ENCODE assay signal across 8 cellular contexts in the genomic region with DNA sequence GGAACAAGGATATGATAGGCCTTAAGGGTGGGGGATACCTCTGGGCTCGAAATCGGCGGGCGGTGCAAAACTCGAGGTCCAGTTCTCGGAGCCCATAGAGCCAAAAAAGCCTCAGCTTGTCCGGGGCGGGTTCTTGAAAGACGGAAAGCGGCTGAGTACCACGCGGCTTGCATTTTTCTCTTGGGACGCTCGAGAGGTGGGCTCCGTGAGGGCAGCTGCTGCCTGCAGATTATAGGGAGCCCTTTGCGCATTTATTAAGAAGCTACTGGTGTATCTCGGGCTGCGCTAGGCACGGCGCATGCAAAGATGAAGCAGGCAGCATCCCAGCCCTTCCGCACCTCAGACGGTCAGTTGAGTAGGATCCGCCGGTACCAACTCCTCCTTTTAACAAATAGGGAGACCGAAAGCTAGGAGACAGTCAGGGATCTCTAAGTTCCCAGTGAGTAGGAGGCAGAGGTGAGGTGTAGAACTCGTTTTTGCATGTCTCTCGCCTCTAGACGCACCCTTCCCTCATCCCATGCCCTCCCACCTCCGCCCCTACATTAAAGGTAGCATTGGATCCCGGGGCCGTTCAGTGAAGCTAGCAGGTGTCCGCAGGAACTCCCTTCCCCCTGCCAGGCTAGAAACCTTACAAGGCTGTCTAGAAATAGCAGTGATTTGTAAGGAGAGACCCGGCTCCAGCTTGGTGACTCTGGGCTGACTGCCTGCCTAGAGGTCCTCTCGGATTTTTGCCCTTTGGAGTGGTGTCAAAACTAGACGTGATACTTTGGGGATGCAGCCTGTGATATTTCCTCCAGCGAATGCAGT. TPM values are rescaled to one million over a fixed set of nuclear protein-coding genes. Genes with fewer than 3 reads are reported as not detected.
A peak's percentile ranks its signal among the peaks of the same experiment; 100 is the strongest.
DNase-seq lines count a peak whose midpoint lies in the region; ATAC-seq and TF ChIP-seq lines count a peak whose summit lies in the region.

No MANE protein-coding gene starts in this region.

- peaks cover 71% of the 10 kb centered on the region for H3K79me2 ChIP-seq in PC-3 (ENCODE audit: low read length)

- TF ChIP-seq CTCF in GM13977 (IDR thresholded peaks at IDR 0.05; ENCODE audit: extremely low read depth, insufficient read depth, missing control alignments) (no peak), PC-3 (conservative IDR thresholded peaks at IDR 0.05; ENCODE audit: low read depth, low read length) (no peak), astrocyte of the cerebellum (IDR thresholded peaks at IDR 0.05; ENCODE audit: low read depth, low read length, missing control alignments) (no peak), GM10248 (IDR thresholded peaks at IDR 0.05; ENCODE audit: control extremely low read depth, extremely low read depth, low read depth, missing control alignments) (no peak)

- H3K9me2 ChIP-seq in PC-3 (replicated peaks; ENCODE audit: low read length), result no peaks in the 10 kb centered on the region

- H4K20me1 ChIP-seq in PC-3 (ENCODE audit: low read length), result peaks cover 50% of the 10 kb centered on the region

- DNase-seq in GM13977 (ENCODE audit: low spot score), result peak; percentile 20
- DNase-seq in PC-3, result no peak
- DNase-seq in astrocyte of the cerebellum (ENCODE audit: low read depth), result no peak
- no peak for DNase-seq in GM10248 (ENCODE audit: extremely low spot score)
- no peak for DNase-seq in DMS79 treated with DMSO at 0.1 percent for 48 hours (lab: John Stamatoyannopoulos, UW)

- no peak overlapping the region for H2AFZ ChIP-seq in PC-3 (ENCODE audit: low read length)

- H3K9me3 ChIP-seq in PC-3 (ENCODE audit: low read length) (no peaks in the 10 kb centered on the region), iPS-18c (ENCODE audit: control insufficient read depth, insufficient read depth, low read length) (no peaks in the 10 kb centered on the region), skeletal muscle satellite cell (replicated peaks; ENCODE audit: low read length) (no peaks in the 10 kb centered on the region)

- peak overlapping the region; percentile 98 for H3K9ac ChIP-seq in PC-3 (ENCODE audit: low read length)
- peak overlapping the region; percentile 99 for H3K9ac ChIP-seq in skeletal muscle satellite cell (ENCODE audit: low read depth, low read length)

- H3K4me2 ChIP-seq in PC-3 (ENCODE audit: low read length) (peak overlapping the region; percentile 94), skeletal muscle satellite cell (ENCODE audit: low read length) (peak overlapping the region; percentile 92)

- in situ Hi-C loops in GM13977 (cut with MboI; ENCODE audit: low pct_unique_long_range_greater_than_20kb, low sequenced_read_pairs, unreplicated experiment), result no loop called here
- in situ Hi-C loops in astrocyte of the cerebellum (cut with HindIII; ENCODE audit: low sequenced_read_pairs), result no loop called here

- H3K27me3 ChIP-seq in PC-3 (ENCODE audit: low read length) (no peaks in the 10 kb centered on the region), skeletal muscle satellite cell (ENCODE audit: control insufficient read depth, insufficient read depth, low read length) (no peaks in the 10 kb centered on the region)

- POLR2A ChIA-PET in PC-3 (lab: Charles Lee; ENCODE audit: unreplicated experiment) (interaction anchor here (0.6 to 1.4 kb wide), 7 partner anchors 11 to 219 kb away, joined by 3 to 28 read pairs (median 5); a partner anchor contains a TSS), GM10248 (lab: Yijun Ruan, JAX) (interaction anchor here (0.8 to 3.4 kb wide), 10 partner anchors 10 to 238 kb away, joined by 3 to 41 read pairs (median 4); a partner anchor contains a TSS)

- H3K36me3 ChIP-seq in PC-3 (ENCODE audit: low read depth, low read length) (peaks cover 45% of the 10 kb centered on the region), skeletal muscle satellite cell (ENCODE audit: insufficient read depth, low read length) (peaks cover 48% of the 10 kb centered on the region)

- peak overlapping the region; percentile 82 for H3K27ac ChIP-seq in PC-3 (ENCODE audit: low read length)

- intact Hi-C loops in PC-3 (cut with micrococcal nuclease), result loop anchor here (1.0 to 5.0 kb wide), 2 partner anchors 11 to 43 kb away; no protein-coding TSS in a partner anchor

- peaks cover 22% of the 10 kb centered on the region for H3K4me1 ChIP-seq in PC-3 (ENCODE audit: insufficient read depth, low read length)
- peaks cover 47% of the 10 kb centered on the region for H3K4me1 ChIP-seq in skeletal muscle satellite cell (ENCODE audit: control insufficient read depth, insufficient read depth, low read length)

- ATAC-seq in PC-3, result no peak
- no peak for ATAC-seq in GM19452 (IDR thresholded peaks at IDR 0.05; ENCODE audit: unreplicated experiment)

- peaks cover 13% of the 10 kb centered on the region for H3F3A ChIP-seq in PC-3 (ENCODE audit: low read length, unreplicated experiment)

- H3K4me3 ChIP-seq in PC-3 (ENCODE audit: low read length) (peak overlapping the region; percentile 93), astrocyte of the cerebellum (ENCODE audit: low read depth, low read length) (peak overlapping the region; percentile 96), iPS-18c (ENCODE audit: insufficient read depth, low read depth, low read length) (peak overlapping the region; percentile 87), skeletal muscle satellite cell (ENCODE audit: low read length) (peak overlapping the region; percentile 96)

- BruUV-seq in PC-3 (replicated peaks; lab: Mats Ljungman, UMichigan), result TSS peak; percentile 55

- CTCF ChIA-PET in PC-3 (lab: Charles Lee) (interaction anchor here (0.6 to 1.4 kb wide), 3 partner anchors 11 to 676 kb away, joined by 3 to 5 read pairs (median 4); no protein-coding TSS in a partner anchor), GM10248 (lab: Yijun Ruan, JAX) (interaction anchor here (1.0 to 4.1 kb wide), 10 partner anchors 10 to 370 kb away, joined by 3 to 35 read pairs (median 5); no protein-coding TSS in a partner anchor)

RNA-seq across cellular contexts. Expression of a gene that starts 0.8 kb away (rescaled TPM):
- 1,402 and 1,441 TPM in 2 replicates for total RNA-seq in PC-3 (2014; rRNA removed)
- 1,232 and 1,709 TPM in 2 replicates for total RNA-seq in skeletal muscle satellite cell (2012; rRNA removed)

RNA-seq across cellular contexts. Expression of a gene that starts 17.0 kb away (rescaled TPM):
- 0.15 TPM in 1 of 2 replicates, not detected in the other for total RNA-seq in PC-3 (2014; rRNA removed)
- total RNA-seq in skeletal muscle satellite cell (2012; rRNA removed), result 1.3 TPM in 1 of 2 replicates, not detected in the other
